23 cellular contexts compared by ENCODE assay signal in the genomic region with DNA sequence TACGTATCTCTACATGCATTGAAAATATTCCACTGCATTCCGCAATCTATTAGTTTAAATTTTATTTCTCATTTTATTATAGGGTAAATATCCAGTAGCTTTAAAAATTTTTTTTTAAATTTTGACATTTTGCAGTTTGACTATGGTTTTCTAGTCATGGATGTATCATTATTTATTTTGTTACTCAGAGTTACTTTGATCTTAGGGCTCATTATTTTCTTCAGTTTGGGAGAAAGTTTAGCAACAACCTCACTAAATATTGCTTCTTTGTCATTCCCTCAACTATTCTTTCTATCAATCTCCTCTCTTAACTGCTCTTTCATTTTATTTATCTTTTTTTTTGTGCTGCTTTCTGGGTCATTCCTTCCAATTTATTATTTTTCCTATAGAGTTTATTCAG.
"Had no signal": no experiment of that assay in that cellular context is flagged by ENCODE, and none has a peak within 500 bp of the region (broad histone marks: within the 10 kb centered on the region; RNA-seq: fewer than 3 reads in every experiment).

No MANE protein-coding gene starts in this region.

- ATAC-seq: effector memory CD8-positive, alpha-beta T cell; esophagus mucosa; foreskin keratinocyte; gastrocnemius medialis; gastroesophageal sphincter had no signal

- H3K4me3 ChIP-seq: colonic mucosa, coronary artery, dorsolateral prefrontal cortex, esophagus muscularis mucosa, esophagus squamous epithelium, gastrocnemius medialis, gastroesophageal sphincter, heart left ventricle had no signal

- H3K27me3 ChIP-seq: colonic mucosa, dorsolateral prefrontal cortex, esophagus muscularis mucosa, esophagus squamous epithelium, gastrocnemius medialis, gastroesophageal sphincter, heart left ventricle had no signal

- DNase-seq: colonic mucosa; cortex of kidney; dermis blood vessel endothelial cell; dorsolateral prefrontal cortex; effector CD4-positive, alpha-beta T cell; effector memory CD4-positive, alpha-beta T cell; effector memory CD8-positive, alpha-beta T cell; endodermal cell; erythroblast; esophagus squamous epithelium; foreskin fibroblast; foreskin keratinocyte; foreskin melanocyte; gastrocnemius medialis; glutamatergic neuron; head of caudate nucleus; heart left ventricle had no signal

- H3K4me3 Mint-ChIP-seq: dendritic cell treated with granulocyte-macrophage colony-stimulating factor and Interleukin-4, amounts not matched to agents 40 ng/mL and 50 ng/mL, for 4 days; effector memory CD8-positive, alpha-beta T cell; endodermal cell had no signal

- H3K27me3 Mint-ChIP-seq: dendritic cell treated with granulocyte-macrophage colony-stimulating factor and Interleukin-4, amounts not matched to agents 40 ng/mL and 50 ng/mL, for 4 days had no signal

- H3K27ac ChIP-seq: colonic mucosa, coronary artery, dorsolateral prefrontal cortex, epithelial cell of prostate, esophagus muscularis mucosa, esophagus squamous epithelium, foreskin keratinocyte, gastrocnemius medialis, gastroesophageal sphincter, heart left ventricle had no signal

- H3K4me1 ChIP-seq: colonic mucosa, esophagus squamous epithelium, foreskin keratinocyte, gastrocnemius medialis had no signal

- H3K36me3 ChIP-seq: colonic mucosa, esophagus muscularis mucosa, esophagus squamous epithelium, gastrocnemius medialis, gastroesophageal sphincter, heart left ventricle had no signal

- H3K27ac Mint-ChIP-seq: dendritic cell treated with granulocyte-macrophage colony-stimulating factor and Interleukin-4, amounts not matched to agents 40 ng/mL and 50 ng/mL, for 4 days; effector memory CD8-positive, alpha-beta T cell; endodermal cell had no signal

- H3K9me3 Mint-ChIP-seq: effector memory CD8-positive, alpha-beta T cell had no signal

- H3K9me3 ChIP-seq: colonic mucosa, esophagus muscularis mucosa, gastrocnemius medialis, gastroesophageal sphincter, heart left ventricle had no signal
